ENCODE assay signal across 8 cellular contexts in genomic region chr12:116599285-116600122, GRCh38. TPM values are rescaled to one million over a fixed set of nuclear protein-coding genes. Genes with fewer than 3 reads are reported as not detected.
DNase-seq lines count a peak whose midpoint lies in the region; ATAC-seq, FAIRE-seq and TF ChIP-seq lines count a peak whose summit lies in the region.

No MANE protein-coding gene starts in this region.

- no peak for DNase-seq in AG04449 (ENCODE audit: low read depth, low spot score)
- DNase-seq in GM12891 (ENCODE audit: insufficient read length, low spot score): peak; percentile 42
- peak; percentile 81 for DNase-seq in SK-N-SH
- peak; percentile 80 to 91 (median 86) for DNase-seq in adrenal gland
- DNase-seq in heart left ventricle: peak; percentile 81 to 90 (median 83)
- DNase-seq in progenitor cell of endocrine pancreas (ENCODE audit: low spot score, unreplicated experiment): peak; percentile 67
- no peak for DNase-seq in type B pancreatic cell (ENCODE audit: extremely low spot score, unreplicated experiment)

- peaks cover 19% of the 10 kb centered on the region for H3K4me1 Mint-ChIP-seq in progenitor cell of endocrine pancreas (ENCODE audit: low read depth)
- H3K4me1 Mint-ChIP-seq in type B pancreatic cell (ENCODE audit: unreplicated experiment): peaks cover 45% of the 10 kb centered on the region

- H3K4me1 ChIP-seq in SK-N-SH (ENCODE audit: control insufficient read depth in 1 of 2, insufficient read depth in 2 of 2, low read depth in 1 of 2, low read length in 1 of 2) (peaks cover 8 to 9% of the 10 kb centered on the region in 2 experiments; a peak in 2 of 4 replicates), adrenal gland (replicated peaks in 1 of 2) (peaks cover 15 to 21% of the 10 kb centered on the region in 2 donors), heart left ventricle (peaks cover 0 to 42% (median 17%) of the 10 kb centered on the region in 12 donors)

- H3K36me3 ChIP-seq in SK-N-SH (replicated peaks in 1 of 2; ENCODE audit: control insufficient read depth in 1 of 2, insufficient read depth in 2 of 2, low read length in 1 of 2): no peaks in the 10 kb centered on the region
- no peaks in the 10 kb centered on the region for H3K36me3 ChIP-seq in adrenal gland (replicated peaks in 1 of 2)
- H3K36me3 ChIP-seq in heart left ventricle: no peaks in the 10 kb centered on the region

- FAIRE-seq in GM12891 (lab: Jason Lieb, UNC): no peak

- TF ChIP-seq RAD21 in SK-N-SH (IDR thresholded peaks at IDR 0.05; ENCODE audit: low read length): peak; percentile 62

- no peak for TF ChIP-seq POLR2A in GM12891 (IDR thresholded peaks at IDR 0.05; ENCODE audit: low read depth, low read length)
- TF ChIP-seq POLR2A in adrenal gland (IDR thresholded peaks at IDR 0.05): peak in 1 of 2 donors; percentile 39
- TF ChIP-seq POLR2A in heart left ventricle (IDR thresholded peaks at IDR 0.05): no peak

- TF ChIP-seq EP300 in SK-N-SH (IDR thresholded peaks at IDR 0.05; ENCODE audit: borderline replicate concordance in 1 of 2, low read depth in 1 of 2, low read length in 1 of 2): no peak

- no peaks in the 10 kb centered on the region for H3F3A ChIP-seq in SK-N-SH (replicated peaks; ENCODE audit: insufficient read depth)

- 54% methylated on average over 30 of the region's 30 CpGs for WGBS in SK-N-SH (ENCODE audit: low lambda C conversion rate)
- 4 to 7% (median 6%) methylated on average over 26 to 30 of the region's 30 CpGs for WGBS in adrenal gland, 4 donors
- WGBS in heart left ventricle, 4 donors: 10 to 17% (median 14%) methylated on average over 26 to 30 of the region's 30 CpGs

- intact Hi-C loops in adrenal gland (cut with DNase I) (loop anchor here (5.0 to 10.0 kb wide), 3 partner anchors 322 to 605 kb away; partner anchors contain the start of gene MED13L (in 1 of the 2)), heart left ventricle (cut with DNase I) (loop anchor here (1.0 to 10.0 kb wide), 24 partner anchors 75 to 605 kb away; partner anchors contain the start of gene MED13L (in 9 of the 10))

- peak; percentile 78 to 90 (median 89) for ATAC-seq in heart left ventricle
- ATAC-seq in HG02571 (IDR thresholded peaks at IDR 0.05; ENCODE audit: unreplicated experiment): no peak

- H3K4me2 ChIP-seq in SK-N-SH: no peak overlapping the region

- H3K9ac ChIP-seq in SK-N-SH: no peak overlapping the region

- H3K4me3 Mint-ChIP-seq in progenitor cell of endocrine pancreas (ENCODE audit: low read depth) (peak overlapping the region; percentile 46), type B pancreatic cell (peak overlapping the region; percentile 70)

- CTCF ChIA-PET in AG04449 (lab: Yijun Ruan, JAX) (interaction anchor here (0.7 to 4.2 kb wide), 24 partner anchors 9 to 617 kb away, joined by 3 to 37 read pairs (median 4); partner anchors contain the start of gene MED13L), SK-N-SH (lab: Yijun Ruan, JAX) (interaction anchor here (0.6 to 2.3 kb wide), 28 partner anchors 9 to 602 kb away, joined by 3 to 15 read pairs (median 4); no protein-coding TSS in a partner anchor)

- no peaks in the 10 kb centered on the region for H3K79me2 ChIP-seq in SK-N-SH (ENCODE audit: insufficient read depth)

- H3K27ac Mint-ChIP-seq in progenitor cell of endocrine pancreas: peak overlapping the region; percentile 60
- no peak overlapping the region for H3K27ac Mint-ChIP-seq in type B pancreatic cell

- no peaks in the 10 kb centered on the region for H3K36me3 Mint-ChIP-seq in progenitor cell of endocrine pancreas (ENCODE audit: insufficient read depth)
- no peaks in the 10 kb centered on the region for H3K36me3 Mint-ChIP-seq in type B pancreatic cell

- no peaks in the 10 kb centered on the region for H3K9me2 ChIP-seq in SK-N-SH

- H3K9me3 Mint-ChIP-seq in progenitor cell of endocrine pancreas (ENCODE audit: low read depth): no peaks in the 10 kb centered on the region
- H3K9me3 Mint-ChIP-seq in type B pancreatic cell: no peaks in the 10 kb centered on the region

- no peaks in the 10 kb centered on the region for H4K20me1 ChIP-seq in SK-N-SH (ENCODE audit: insufficient read depth)

- H3K4me3 ChIP-seq in AG04449 (ENCODE audit: low read depth, low read length) (peak overlapping the region; percentile 36), SK-N-SH (ENCODE audit: low read depth in 2 of 2, low read length in 1 of 2) (no peak overlapping the region), adrenal gland (peak overlapping the region in 2 of 4 donors; percentile 32 to 53), heart left ventricle (peak overlapping the region in 10 of 12 donors; percentile 23 to 55 (median 42))

- no peak overlapping the region for H2AFZ ChIP-seq in SK-N-SH (ENCODE audit: low read depth)

- no peaks in the 10 kb centered on the region for H3K9me3 ChIP-seq in SK-N-SH
- H3K9me3 ChIP-seq in adrenal gland (replicated peaks in 1 of 3): no peaks in the 10 kb centered on the region
- no peaks in the 10 kb centered on the region for H3K9me3 ChIP-seq in heart left ventricle

- TF ChIP-seq CTCF in AG04449 (IDR thresholded peaks at IDR 0.05; ENCODE audit: insufficient read depth, low read length, missing control alignments): peak; percentile 80
- TF ChIP-seq CTCF in SK-N-SH (IDR thresholded peaks at IDR 0.05): peak; percentile 59
- peak; percentile 36 to 62 (median 46) for TF ChIP-seq CTCF in adrenal gland (IDR thresholded peaks at IDR 0.05)
- peak; percentile 47 to 84 (median 74) for TF ChIP-seq CTCF in heart left ventricle (IDR thresholded peaks at IDR 0.05)
- peak; percentile 67 for TF ChIP-seq CTCF in progenitor cell of endocrine pancreas (IDR thresholded peaks at IDR 0.05; ENCODE audit: unreplicated experiment)
- TF ChIP-seq CTCF in type B pancreatic cell (conservative IDR thresholded peaks at IDR 0.05): peak; percentile 80

- H3K27ac ChIP-seq in SK-N-SH (ENCODE audit: low read depth in 2 of 2, low read length in 1 of 2): no peak overlapping the region
- peak overlapping the region in 3 of 5 donors; percentile 76 to 82 (median 81) for H3K27ac ChIP-seq in adrenal gland
- H3K27ac ChIP-seq in heart left ventricle: peak overlapping the region; percentile 64 to 89 (median 77)

- H3K27me3 Mint-ChIP-seq in progenitor cell of endocrine pancreas (peaks cover 3% of the 10 kb centered on the region), type B pancreatic cell (peaks cover 11% of the 10 kb centered on the region)

- POLR2A ChIA-PET in AG04449 (lab: Yijun Ruan, JAX): no interaction called here
- POLR2A ChIA-PET in SK-N-SH (lab: Yijun Ruan, JAX): no interaction called here

- no peaks in the 10 kb centered on the region for H3K27me3 ChIP-seq in SK-N-SH (ENCODE audit: insufficient read depth)
- no peaks in the 10 kb centered on the region for H3K27me3 ChIP-seq in adrenal gland
- no peaks in the 10 kb centered on the region for H3K27me3 ChIP-seq in heart left ventricle

TF ChIP-seq in GM12891, 5 proteins besides CTCF, POLR2A, EP300 and RAD21:
- no peak for TF ChIP-seq POU2F2 (IDR thresholded peaks at IDR 0.05; ENCODE audit: low read depth, low read length)
TF ChIP-seq in GM12891: peak in this region for 0.

TF ChIP-seq in SK-N-SH, 30 proteins besides CTCF, POLR2A, EP300 and RAD21:
- TF ChIP-seq SMC3 (IDR thresholded peaks at IDR 0.05; ENCODE audit: low read depth, low read length) (peak; percentile 52), MAX (IDR thresholded peaks at IDR 0.05; ENCODE audit: low read depth) (no peak), NRF1 (IDR thresholded peaks at IDR 0.05; ENCODE audit: low read depth, low read length) (no peak), TCF12 (IDR thresholded peaks at IDR 0.05) (no peak)

RNA-seq across cellular contexts. Expression of gene MAP1LC3B2, which starts 40.3 kb away (rescaled TPM):
- 1.3 TPM for polyA plus RNA-seq in GM12891 (2012; ENCODE audit: low read depth, missing spikeins)
- polyA plus RNA-seq in SK-N-SH (2012; rRNA removed) (0.76 and 0.81 TPM in 2 replicates), adrenal gland (1 to 10 TPM in 2 of 3 donors, under 1 TPM in 1; 0.81 to 1.7 (median 1.3) TPM), heart left ventricle (1 to 10 TPM in 1 of 2 donors, under 1 TPM in 1; 0.91 to 5.4 TPM)
- 1.4 and 3.6 TPM in 2 replicates for polyA plus RNA-seq in SK-N-SH (2012; cell fraction: cytosol; rRNA removed)
- polyA plus RNA-seq in SK-N-SH (2012; cell fraction: nucleus; rRNA removed): 3.6 and 4.3 TPM in 2 replicates
- total RNA-seq in adrenal gland (1 to 10 TPM in 4 of 8 donors, under 1 TPM in 3, not detected in 1; 0.54 to 4.6 (median 2.5) TPM), heart left ventricle (1 to 10 TPM in 8 of 9 donors, under 1 TPM in 1; 0.91 to 4.8 (median 2.3) TPM), progenitor cell of endocrine pancreas (0.84 and 0.86 TPM in 2 replicates), type B pancreatic cell (ENCODE audit: low replicate concordance) (1.0 TPM in 1 of 2 replicates, not detected in the other)

Comparison
In these comparisons a context has a peak if more than half of its experiments do, and no peak if none do; other contexts are left out.
1. DNase-seq: peak in GM12891 (single experiment), SK-N-SH (single experiment), adrenal gland (7 of 7), heart left ventricle (5 of 5) and progenitor cell of endocrine pancreas (single experiment); none in AG04449 (single experiment) and type B pancreatic cell (single experiment).
2. H3K4me3 ChIP-seq: peak in AG04449 (single experiment) and heart left ventricle (10 of 12); none in SK-N-SH (0 of 2).
3. H3K27ac ChIP-seq: peak in adrenal gland (3 of 5) and heart left ventricle (12 of 12); none in SK-N-SH (0 of 2).
4. Peak in every context shown above with its lines, with median percentiles within 50 percentile points of each other: CTCF ChIP-seq.